8 cellular contexts compared by ENCODE assay signal in genomic region chr16:2204727-2205103, GRCh38. TPM values are rescaled to one million over a fixed set of nuclear protein-coding genes. Genes with fewer than 3 reads are reported as not detected.
DNase-seq lines count a peak whose midpoint lies in the region; ATAC-seq, FAIRE-seq and TF ChIP-seq lines count a peak whose summit lies in the region.

No MANE protein-coding gene starts in this region.

- TF ChIP-seq POLR2A in GM12892 (IDR thresholded peaks at IDR 0.05; ENCODE audit: low read depth, low read length): no peak

- peaks cover 6% of the 10 kb centered on the region for H3K36me3 Mint-ChIP-seq in T-helper 17 cell (ENCODE audit: low read depth)

- no peaks in the 10 kb centered on the region for H3K27me3 Mint-ChIP-seq in T-helper 17 cell

- FAIRE-seq in GM12892 (lab: Jason Lieb, UNC): no peak

- H3K9me3 ChIP-seq in T-helper 17 cell (ENCODE audit: control insufficient read depth, low read length, poor library complexity, severe bottlenecking): no peaks in the 10 kb centered on the region

- peaks cover 14% of the 10 kb centered on the region for H3K4me1 Mint-ChIP-seq in T-helper 17 cell

- H3K4me3 Mint-ChIP-seq in T-helper 17 cell: peak overlapping the region; percentile 80

- TF ChIP-seq CTCF in GM12865 (IDR thresholded peaks at IDR 0.05; ENCODE audit: insufficient read depth, low read depth, low read length, missing control alignments): no peak
- TF ChIP-seq CTCF in fibroblast of pulmonary artery (IDR thresholded peaks at IDR 0.05; ENCODE audit: low read length, missing control alignments): no peak
- no peak for TF ChIP-seq CTCF in omental fat pad (IDR thresholded peaks at IDR 0.05)

- intact Hi-C loops in sciatic nerve (cut with DNase I): no loop called here

- H3K27ac Mint-ChIP-seq in T-helper 17 cell: peak overlapping the region; percentile 82

- DNase-seq in GM12865 (ENCODE audit: low read depth) (no peak), T-helper 17 cell (no peak), fibroblast of pulmonary artery (ENCODE audit: low read depth) (no peak), sciatic nerve (ENCODE audit: low spot score) (no peak), GM12892 (ENCODE audit: insufficient read length) (no peak), inferior parietal cortex (ENCODE audit: extremely low spot score) (no peak), omental fat pad (ENCODE audit: low spot score) (no peak)
- no peak for DNase-seq in stimulated activated CD4-positive, alpha-beta T cell treated with anti-CD3 and anti-CD28 coated beads, Interleukin-12 subunit alpha, Interleukin-12 subunit beta, amount 100 ng/mL, for 4 hours

- H3K4me3 ChIP-seq in GM12865 (ENCODE audit: low read depth, low read length): peak overlapping the region; percentile 57
- H3K4me3 ChIP-seq in fibroblast of pulmonary artery (replicated peaks; ENCODE audit: low read depth, low read length): peak overlapping the region; percentile 88

- ATAC-seq in T-helper 17 cell (no peak), sciatic nerve (peak; percentile 0), omental fat pad (ENCODE audit: low FRiP score) (no peak)

RNA-seq across cellular contexts. Expression of gene MLST8, which starts 0.5 kb away (rescaled TPM):
- total RNA-seq in T-helper 17 cell: 10 to 100 TPM; 28.2 to 31.4 TPM
- 21.8 TPM for total RNA-seq in sciatic nerve
- 28.7 TPM for polyA plus RNA-seq in GM12892 (2012; ENCODE audit: missing spikeins)
- total RNA-seq in omental fat pad: 10 to 100 TPM; 29.8 to 44.6 (median 34.6) TPM

RNA-seq across cellular contexts. Expression of gene BRICD5, which starts 5.9 kb away (rescaled TPM):
- total RNA-seq in T-helper 17 cell: 1 to 10 TPM; 2.6 to 4.0 TPM
- 9.9 TPM for total RNA-seq in sciatic nerve
- 1.0 TPM for polyA plus RNA-seq in GM12892 (2012; ENCODE audit: missing spikeins)
- total RNA-seq in omental fat pad: 10 to 100 TPM in 1 of 4 donors, 1 to 10 TPM in 3; 1.5 to 10.1 (median 4.3) TPM

RNA-seq across cellular contexts. Expression of gene CASKIN1, which starts 8.3 kb away (rescaled TPM):
- total RNA-seq in T-helper 17 cell (under 1 TPM in 1 of 2 donors, not detected in 1; 0.05 TPM), sciatic nerve (1.6 TPM), omental fat pad (under 1 TPM; 0.12 to 0.19 (median 0.14) TPM)
- 0.06 TPM for polyA plus RNA-seq in GM12892 (2012; ENCODE audit: missing spikeins)

RNA-seq across cellular contexts. Expression of gene PGP, which starts 9.9 kb away (rescaled TPM):
- total RNA-seq in T-helper 17 cell: 1 to 10 TPM; 7.8 to 9.2 TPM
- 11.8 TPM for total RNA-seq in sciatic nerve
- polyA plus RNA-seq in GM12892 (2012; ENCODE audit: missing spikeins): 7.5 TPM
- 10 to 100 TPM in 1 of 4 donors, 1 to 10 TPM in 3; 8.1 to 10.4 (median 9.6) TPM for total RNA-seq in omental fat pad

RNA-seq across cellular contexts. Expression of gene E4F1, which starts 18.7 kb away (rescaled TPM):
- total RNA-seq in T-helper 17 cell (10 to 100 TPM; 32.0 to 33.6 TPM), sciatic nerve (22.3 TPM), omental fat pad (10 to 100 TPM; 18.3 to 39.6 (median 25.7) TPM)
- polyA plus RNA-seq in GM12892 (2012; ENCODE audit: missing spikeins): 4.2 TPM
